23 cellular contexts compared by ENCODE assay signal in genomic region chr2:174786066-174786725, GRCh38. TPM values are rescaled to one million over a fixed set of nuclear protein-coding genes. Genes with fewer than 3 reads are reported as not detected.
A peak's percentile ranks its signal among the peaks of the same experiment; 100 is the strongest.
DNase-seq lines count a peak whose midpoint lies in the region; ATAC-seq and TF ChIP-seq lines count a peak whose summit lies in the region.
"Had no signal": no experiment of that assay in that cellular context is flagged by ENCODE, and none has a peak within 500 bp of the region (broad histone marks: within the 10 kb centered on the region; RNA-seq: fewer than 3 reads in every experiment).

No MANE protein-coding gene starts in this region.

- H3K27me3 Mint-ChIP-seq in GM23338 (ENCODE audit: insufficient read depth, low read depth, poor library complexity) = peaks cover 17% of the 10 kb centered on the region
- H3K27me3 Mint-ChIP-seq in activated CD4-positive, alpha-beta memory T cell treated with anti-CD3 and anti-CD28 coated beads, Interleukin-2, amount 10 ng/mL, durations not matched to agents 7 days and 5 days = no peaks in the 10 kb centered on the region
- H3K27me3 Mint-ChIP-seq: activated CD4-positive, alpha-beta T cell treated with anti-CD3 and anti-CD28 coated beads, Interleukin-2, amount 10 ng/mL, durations not matched to agents 7 days and 5 days; central memory CD8-positive, alpha-beta T cell had no signal

- H3K9ac ChIP-seq in fibroblast of lung (ENCODE audit: insufficient read depth, low read length) = no peak overlapping the region

- peak overlapping the region; percentile 57 for H3K27ac Mint-ChIP-seq in GM23338
- no peak overlapping the region for H3K27ac Mint-ChIP-seq in activated CD4-positive, alpha-beta memory T cell treated with anti-CD3 and anti-CD28 coated beads, Interleukin-2, amount 10 ng/mL, durations not matched to agents 7 days and 5 days
- H3K27ac Mint-ChIP-seq: activated CD4-positive, alpha-beta T cell treated with anti-CD3 and anti-CD28 coated beads, Interleukin-2, amount 10 ng/mL, durations not matched to agents 7 days and 5 days had no signal

- peaks cover 12% of the 10 kb centered on the region for H3K9me2 ChIP-seq in GM23338 (ENCODE audit: insufficient read depth)

- H3K27ac ChIP-seq in GM23338 (ENCODE audit: low read depth) = peak overlapping the region; percentile 95
- peak overlapping the region; percentile 50 for H3K27ac ChIP-seq in angular gyrus (ENCODE audit: low read depth, low read length)
- H3K27ac ChIP-seq in fibroblast of lung (ENCODE audit: insufficient read depth, low read length) = peak overlapping the region; percentile 94
- H3K27ac ChIP-seq: HL-60, prostate gland had no signal

- no peaks in the 10 kb centered on the region for H3K27me3 ChIP-seq in GM23338 (ENCODE audit: insufficient read depth)
- no peaks in the 10 kb centered on the region for H3K27me3 ChIP-seq in fibroblast of lung (ENCODE audit: control insufficient read depth, insufficient read depth, low read length)

- H3K4me2 ChIP-seq in GM23338 (no peak overlapping the region), fibroblast of lung (ENCODE audit: extremely low read depth, insufficient read depth, low read length) (no peak overlapping the region)

- H4K20me1 ChIP-seq in GM23338 (replicated peaks; ENCODE audit: insufficient read depth) (no peaks in the 10 kb centered on the region), fibroblast of lung (ENCODE audit: control insufficient read depth, extremely low read depth, insufficient read depth, low read length) (no peaks in the 10 kb centered on the region)

- H3K4me1 Mint-ChIP-seq in GM23338 = peaks cover 51% of the 10 kb centered on the region
- peaks cover 3% of the 10 kb centered on the region for H3K4me1 Mint-ChIP-seq in activated CD4-positive, alpha-beta memory T cell treated with anti-CD3 and anti-CD28 coated beads, Interleukin-2, amount 10 ng/mL, durations not matched to agents 7 days and 5 days

- no peaks in the 10 kb centered on the region for H3K36me3 ChIP-seq in GM23338 (ENCODE audit: insufficient read depth)
- H3K36me3 ChIP-seq in fibroblast of lung (ENCODE audit: control insufficient read depth, insufficient read depth, low read length) = no peaks in the 10 kb centered on the region
- H3K36me3 ChIP-seq: prostate gland had no signal

- no peaks in the 10 kb centered on the region for H3K9me3 ChIP-seq in fibroblast of lung (ENCODE audit: control insufficient read depth, insufficient read depth, low read depth, low read length)
- H3K9me3 ChIP-seq: prostate gland had no signal

- POLR2A ChIA-PET in activated CD4-positive, alpha-beta memory T cell treated with anti-CD3 and anti-CD28 coated beads, Interleukin-2, amount 10 ng/mL, durations not matched to agents 7 days and 5 days (lab: Charles Lee) = no interaction called here

- DNase-seq in GM23338 (ENCODE audit: low spot score) = no peak
- peak in 1 of 2 donors; percentile 93 for DNase-seq in fibroblast of lung (ENCODE audit: low read depth in 2 of 2)
- DNase-seq in pulmonary artery endothelial cell (ENCODE audit: low read depth, low spot score) = peak; percentile 56
- DNase-seq in NCI-H82 treated with DMSO at 0.1 percent for 48 hours (lab: John Stamatoyannopoulos, UW; ENCODE audit: unreplicated experiment) = no peak
- no peak for DNase-seq in activated CD4-positive, alpha-beta memory T cell treated with anti-CD3 and anti-CD28 coated beads, Interleukin-2, amount 10 ng/mL, durations not matched to agents 7 days and 5 days
- DNase-seq in UCSD-AML1 (lab: John Stamatoyannopoulos, UW; ENCODE audit: unreplicated experiment) = no peak
- no peak for DNase-seq in activated CD4-positive, alpha-beta T cell treated with anti-CD3 and anti-CD28 coated beads for 4 hours
- DNase-seq: activated CD4-positive, alpha-beta T cell treated with anti-CD3 and anti-CD28 coated beads, Interleukin-2, amount 10 ng/mL, durations not matched to agents 7 days and 5 days; activated CD8-positive, alpha-beta memory T cell treated with anti-CD3 and anti-CD28 coated beads, Interleukin-2, amount 50 U/mL, for 4 hours; activated effector memory CD4-positive, alpha-beta T cell treated with Interleukin-2 at 50 U/mL for 16 hours; CD8-positive, alpha-beta memory T cell; effector memory CD4-positive, alpha-beta T cell; KG1; midbrain; NCI-H2029; NCI-H446; nephron progenitor cell had no signal

- TF ChIP-seq CTCF in GM23338 (conservative IDR thresholded peaks at IDR 0.05; ENCODE audit: low read depth in 2 of 2) (no peak), fibroblast of lung (conservative IDR thresholded peaks at IDR 0.05 in 1 of 2, IDR thresholded peaks at IDR 0.05 in 1 of 2; ENCODE audit: low read depth in 1 of 2, low read length in 2 of 2) (no peak)

- CTCF ChIA-PET in activated CD4-positive, alpha-beta memory T cell treated with anti-CD3 and anti-CD28 coated beads, Interleukin-2, amount 10 ng/mL, durations not matched to agents 7 days and 5 days (lab: Charles Lee) = interaction anchor here (1.5 to 1.6 kb wide), 2 partner anchors 15 to 36 kb away, joined by 3 to 4 read pairs; no protein-coding TSS in a partner anchor

- H3K4me1 ChIP-seq in GM23338 (ENCODE audit: insufficient read depth) = peaks cover 31% of the 10 kb centered on the region
- peaks cover 27% of the 10 kb centered on the region for H3K4me1 ChIP-seq in fibroblast of lung (ENCODE audit: control insufficient read depth, extremely low read depth, insufficient read depth, low read length)
- H3K4me1 ChIP-seq: prostate gland had no signal

- H3K36me3 Mint-ChIP-seq in GM23338 (ENCODE audit: low read depth) = peaks cover 4% of the 10 kb centered on the region; the same call in 1 of the 3 replicates
- H3K36me3 Mint-ChIP-seq in activated CD4-positive, alpha-beta memory T cell treated with anti-CD3 and anti-CD28 coated beads, Interleukin-2, amount 10 ng/mL, durations not matched to agents 7 days and 5 days (ENCODE audit: low read depth) = no peaks in the 10 kb centered on the region
- H3K36me3 Mint-ChIP-seq: CD8-positive, alpha-beta memory T cell had no signal

- H3K4me3 Mint-ChIP-seq in GM23338 = no peak overlapping the region
- no peak overlapping the region for H3K4me3 Mint-ChIP-seq in activated CD4-positive, alpha-beta memory T cell treated with anti-CD3 and anti-CD28 coated beads, Interleukin-2, amount 10 ng/mL, durations not matched to agents 7 days and 5 days
- H3K4me3 Mint-ChIP-seq: activated CD4-positive, alpha-beta T cell treated with anti-CD3 and anti-CD28 coated beads, Interleukin-2, amount 10 ng/mL, durations not matched to agents 7 days and 5 days; CD8-positive, alpha-beta memory T cell; central memory CD8-positive, alpha-beta T cell; nephron progenitor cell had no signal

- ATAC-seq in GM23338 = no peak
- ATAC-seq: HCT116 had no signal

- H3K79me2 ChIP-seq in GM23338 (replicated peaks; ENCODE audit: insufficient read depth) = no peaks in the 10 kb centered on the region
- H3K79me2 ChIP-seq in fibroblast of lung (ENCODE audit: control insufficient read depth, insufficient read depth, low read length) = no peaks in the 10 kb centered on the region

- H3K4me3 ChIP-seq in GM23338 (no peak overlapping the region), fibroblast of lung (replicated peaks in 1 of 4; ENCODE audit: control extremely low read depth in 1 of 4, insufficient read depth in 1 of 4, low read depth in 3 of 4, low read length in 4 of 4) (no peak overlapping the region)
- H3K4me3 ChIP-seq: prostate gland had no signal

- peaks cover 14% of the 10 kb centered on the region for H3F3A ChIP-seq in GM23338 (replicated peaks; ENCODE audit: low read depth)

- H2AFZ ChIP-seq in GM23338 = no peak overlapping the region
- H2AFZ ChIP-seq in fibroblast of lung (ENCODE audit: low read length) = no peak overlapping the region

- H3K9me3 Mint-ChIP-seq in GM23338 = no peaks in the 10 kb centered on the region; the same call in 2 of the 3 replicates
- no peaks in the 10 kb centered on the region for H3K9me3 Mint-ChIP-seq in activated CD4-positive, alpha-beta memory T cell treated with anti-CD3 and anti-CD28 coated beads, Interleukin-2, amount 10 ng/mL, durations not matched to agents 7 days and 5 days
- H3K9me3 Mint-ChIP-seq: activated CD4-positive, alpha-beta T cell treated with anti-CD3 and anti-CD28 coated beads, Interleukin-2, amount 10 ng/mL, durations not matched to agents 7 days and 5 days; CD8-positive, alpha-beta memory T cell; central memory CD8-positive, alpha-beta T cell had no signal

TF ChIP-seq in GM23338, 12 proteins besides CTCF, POLR2A, EP300 and RAD21 (continues in another document):
- TF ChIP-seq EZH2phosphoT487 (IDR thresholded peaks at IDR 0.05; ENCODE audit: unreplicated experiment) = no peak
- no peak for TF ChIP-seq JUNB (IDR thresholded peaks at IDR 0.05; ENCODE audit: unreplicated experiment)
- TF ChIP-seq CREB1 (CRISPR knock-in tag; IDR thresholded peaks at IDR 0.05; ENCODE audit: low read depth) = no peak
- no peak for TF ChIP-seq POLR2AphosphoS5 (IDR thresholded peaks at IDR 0.05; ENCODE audit: low read depth)
- TF ChIP-seq NANOG (IDR thresholded peaks at IDR 0.05; ENCODE audit: borderline replicate concordance) = no peak
- TF ChIP-seq ZNF331 (CRISPR knock-in tag; IDR thresholded peaks at IDR 0.05; ENCODE audit: low read depth) = no peak
- no peak for TF ChIP-seq ZNF114 (CRISPR knock-in tag; IDR thresholded peaks at IDR 0.05)
- TF ChIP-seq EZH2 (IDR thresholded peaks at IDR 0.05; ENCODE audit: low read depth, unreplicated experiment) = no peak
- TF ChIP-seq STAT1 (IDR thresholded peaks at IDR 0.05; ENCODE audit: unreplicated experiment) = no peak

RNA-seq across cellular contexts. Expression of gene CHRNA1, which starts 21.9 kb away (rescaled TPM):
- total RNA-seq in GM23338 (2014; rRNA removed; shearing (Covaris generic)) = not detected in 2 replicates
- polyA plus RNA-seq in GM23338 (2016; fragmentation: Nextera tagmentation; extraction: Ambion mirVana) = not detected in 2 replicates
- total RNA-seq in fibroblast of lung = 0.33 TPM in 1 of 2 replicates, not detected in the other
- polyA plus RNA-seq in fibroblast of lung = 0.73 and 1.1 TPM in 2 replicates
- 0.68 and 0.94 TPM in 2 replicates for polyA plus RNA-seq in fibroblast of lung (2012)
- polyA minus RNA-seq in fibroblast of lung (ENCODE audit: low replicate concordance) = 2.0 TPM in 1 of 2 replicates, not detected in the other
- 0.11 and 0.73 TPM in 2 replicates for total RNA-seq in pulmonary artery endothelial cell
- not detected for total RNA-seq in activated CD4-positive, alpha-beta memory T cell treated with anti-CD3 and anti-CD28 coated beads, Interleukin-2, amount 10 ng/mL, durations not matched to agents 7 days and 5 days
- total RNA-seq: activated CD4-positive, alpha-beta T cell treated with anti-CD3 and anti-CD28 coated beads, Interleukin-2, amount 10 ng/mL, durations not matched to agents 7 days and 5 days; CD8-positive, alpha-beta memory T cell; frontal cortex had no signal
